Comparison of ENCODE assay signal across 8 cellular contexts in genomic region chr3:148319161-148319915, GRCh38.
DNase-seq lines count a peak whose midpoint lies in the region; ATAC-seq and TF ChIP-seq lines count a peak whose summit lies in the region.

No MANE protein-coding gene starts in this region.

- intact Hi-C loops in mucosa of descending colon (cut with DNase I, micrococcal nuclease), result no loop called here

- H3K4me3 ChIP-seq in ACC112 (ENCODE audit: low read depth, low read length), result peak overlapping the region; percentile 42
- no peak overlapping the region for H3K4me3 ChIP-seq in RWPE2 (ENCODE audit: severe bottlenecking)
- no peak overlapping the region for H3K4me3 ChIP-seq in mucosa of descending colon

- H3K27ac ChIP-seq in ACC112 (ENCODE audit: low read depth, low read length) (peak overlapping the region; percentile 87), RWPE2 (ENCODE audit: poor library complexity, severe bottlenecking) (peak overlapping the region; percentile 70)

- no peaks in the 10 kb centered on the region for H3K79me2 ChIP-seq in ACC112 (ENCODE audit: control insufficient read depth, insufficient read depth, low read length, unreplicated experiment)

- no peak for DNase-seq in RWPE2 (ENCODE audit: low spot score)
- DNase-seq in mucosa of descending colon, result no peak
- no peak for DNase-seq in NCI-H1105 treated with DMSO at 0.1 percent for 48 hours (lab: John Stamatoyannopoulos, UW)
- no peak for DNase-seq in NCI-H1436 (lab: John Stamatoyannopoulos, UW)
- no peak for DNase-seq in HK-2 (ENCODE audit: unreplicated experiment)

- H2AFZ ChIP-seq in ACC112 (ENCODE audit: low read length, unreplicated experiment), result peak overlapping the region; percentile 87

- ATAC-seq in GM18909 (IDR thresholded peaks at IDR 0.05; ENCODE audit: poor library complexity, unreplicated experiment), result peak; percentile 95
- ATAC-seq in HG03045 (IDR thresholded peaks at IDR 0.05; ENCODE audit: unreplicated experiment), result peak; percentile 95
- ATAC-seq in RWPE2 (ENCODE audit: low read depth), result peak; percentile 90
- ATAC-seq in mucosa of descending colon, result peak; percentile 38

- H3K36me3 ChIP-seq in ACC112 (ENCODE audit: insufficient read depth, low read length), result no peaks in the 10 kb centered on the region
- H3K36me3 ChIP-seq in RWPE2 (ENCODE audit: low read depth), result no peaks in the 10 kb centered on the region
- H3K36me3 ChIP-seq in mucosa of descending colon (ENCODE audit: low read depth), result no peaks in the 10 kb centered on the region

- no peaks in the 10 kb centered on the region for H3K9me3 ChIP-seq in RWPE2 (ENCODE audit: severe bottlenecking)
- H3K9me3 ChIP-seq in mucosa of descending colon, result no peaks in the 10 kb centered on the region

- TF ChIP-seq CTCF in RWPE2 (IDR thresholded peaks at IDR 0.05; ENCODE audit: poor library complexity, severe bottlenecking) (no peak), mucosa of descending colon (IDR thresholded peaks at IDR 0.05) (no peak)

- H3K27me3 ChIP-seq in ACC112 (ENCODE audit: insufficient read depth, low read length), result no peaks in the 10 kb centered on the region
- no peaks in the 10 kb centered on the region for H3K27me3 ChIP-seq in RWPE2 (ENCODE audit: insufficient read depth, poor library complexity, severe bottlenecking)

- peaks cover 18% of the 10 kb centered on the region for H3K4me1 ChIP-seq in ACC112 (ENCODE audit: control insufficient read depth, insufficient read depth, low read length, unreplicated experiment)
- H3K4me1 ChIP-seq in RWPE2 (ENCODE audit: insufficient read depth, poor library complexity, severe bottlenecking), result peaks cover 14% of the 10 kb centered on the region
- no peaks in the 10 kb centered on the region for H3K4me1 ChIP-seq in mucosa of descending colon (ENCODE audit: low read depth)

Comparison
In these comparisons a context has a peak if more than half of its experiments do, and no peak if none do; other contexts are left out.
1. ATAC-seq: peak in every context shown above with its lines; median percentile 95 in GM18909; 95 in HG03045; 90 in RWPE2; 38 in mucosa of descending colon.